In the genomic region with DNA sequence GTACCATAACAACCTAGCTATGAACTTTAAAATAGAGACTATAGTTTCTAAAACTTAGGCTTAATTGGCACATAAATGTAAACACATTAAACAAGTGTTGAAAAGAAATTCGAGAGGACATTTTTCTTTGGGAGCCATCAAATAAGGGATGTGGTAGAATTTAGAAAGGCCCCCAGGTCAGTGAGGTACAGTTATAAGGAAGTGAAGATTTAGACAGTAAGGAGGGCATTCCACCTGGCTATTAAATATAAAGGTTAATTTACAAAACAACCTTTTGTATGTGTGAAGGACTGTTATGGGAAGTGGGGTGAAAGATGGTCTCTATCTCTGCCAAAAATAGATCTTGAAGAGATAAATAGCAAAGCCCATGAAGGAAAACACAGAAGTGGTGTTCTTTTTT, we compare ENCODE assay signal across 2 cellular contexts.
TF ChIP-seq lines count a peak whose summit lies in the region.

No MANE protein-coding gene starts in this region.

TF ChIP-seq in K562, 482 proteins besides CTCF, POLR2A, EP300 and RAD21 (continues in another document):
- no peak for TF ChIP-seq SMARCE1 (IDR thresholded peaks at IDR 0.05)
- TF ChIP-seq ZNF121 (CRISPR knock-in tag; conservative IDR thresholded peaks at IDR 0.05) = no peak
- no peak for TF ChIP-seq BCL6 (CRISPR knock-in tag; IDR thresholded peaks at IDR 0.05)
- TF ChIP-seq, protein P1, sequence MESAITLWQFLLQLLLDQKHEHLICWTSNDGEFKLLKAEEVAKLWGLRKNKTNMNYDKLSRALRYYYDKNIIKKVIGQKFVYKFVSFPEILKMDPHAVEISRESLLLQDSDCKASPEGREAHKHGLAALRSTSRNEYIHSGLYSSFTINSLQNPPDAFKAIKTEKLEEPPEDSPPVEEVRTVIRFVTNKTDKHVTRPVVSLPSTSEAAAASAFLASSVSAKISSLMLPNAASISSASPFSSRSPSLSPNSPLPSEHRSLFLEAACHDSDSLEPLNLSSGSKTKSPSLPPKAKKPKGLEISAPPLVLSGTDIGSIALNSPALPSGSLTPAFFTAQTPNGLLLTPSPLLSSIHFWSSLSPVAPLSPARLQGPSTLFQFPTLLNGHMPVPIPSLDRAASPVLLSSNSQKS (CRISPR knock-in tag; IDR thresholded peaks at IDR 0.05) = no peak
- no peak for TF ChIP-seq ZNF583 (CRISPR knock-in tag; IDR thresholded peaks at IDR 0.05)
- TF ChIP-seq UBTF (IDR thresholded peaks at IDR 0.05; ENCODE audit: borderline replicate concordance in 1 of 2, low read depth in 2 of 2, low read length in 2 of 2) = no peak
- TF ChIP-seq, protein P2, sequence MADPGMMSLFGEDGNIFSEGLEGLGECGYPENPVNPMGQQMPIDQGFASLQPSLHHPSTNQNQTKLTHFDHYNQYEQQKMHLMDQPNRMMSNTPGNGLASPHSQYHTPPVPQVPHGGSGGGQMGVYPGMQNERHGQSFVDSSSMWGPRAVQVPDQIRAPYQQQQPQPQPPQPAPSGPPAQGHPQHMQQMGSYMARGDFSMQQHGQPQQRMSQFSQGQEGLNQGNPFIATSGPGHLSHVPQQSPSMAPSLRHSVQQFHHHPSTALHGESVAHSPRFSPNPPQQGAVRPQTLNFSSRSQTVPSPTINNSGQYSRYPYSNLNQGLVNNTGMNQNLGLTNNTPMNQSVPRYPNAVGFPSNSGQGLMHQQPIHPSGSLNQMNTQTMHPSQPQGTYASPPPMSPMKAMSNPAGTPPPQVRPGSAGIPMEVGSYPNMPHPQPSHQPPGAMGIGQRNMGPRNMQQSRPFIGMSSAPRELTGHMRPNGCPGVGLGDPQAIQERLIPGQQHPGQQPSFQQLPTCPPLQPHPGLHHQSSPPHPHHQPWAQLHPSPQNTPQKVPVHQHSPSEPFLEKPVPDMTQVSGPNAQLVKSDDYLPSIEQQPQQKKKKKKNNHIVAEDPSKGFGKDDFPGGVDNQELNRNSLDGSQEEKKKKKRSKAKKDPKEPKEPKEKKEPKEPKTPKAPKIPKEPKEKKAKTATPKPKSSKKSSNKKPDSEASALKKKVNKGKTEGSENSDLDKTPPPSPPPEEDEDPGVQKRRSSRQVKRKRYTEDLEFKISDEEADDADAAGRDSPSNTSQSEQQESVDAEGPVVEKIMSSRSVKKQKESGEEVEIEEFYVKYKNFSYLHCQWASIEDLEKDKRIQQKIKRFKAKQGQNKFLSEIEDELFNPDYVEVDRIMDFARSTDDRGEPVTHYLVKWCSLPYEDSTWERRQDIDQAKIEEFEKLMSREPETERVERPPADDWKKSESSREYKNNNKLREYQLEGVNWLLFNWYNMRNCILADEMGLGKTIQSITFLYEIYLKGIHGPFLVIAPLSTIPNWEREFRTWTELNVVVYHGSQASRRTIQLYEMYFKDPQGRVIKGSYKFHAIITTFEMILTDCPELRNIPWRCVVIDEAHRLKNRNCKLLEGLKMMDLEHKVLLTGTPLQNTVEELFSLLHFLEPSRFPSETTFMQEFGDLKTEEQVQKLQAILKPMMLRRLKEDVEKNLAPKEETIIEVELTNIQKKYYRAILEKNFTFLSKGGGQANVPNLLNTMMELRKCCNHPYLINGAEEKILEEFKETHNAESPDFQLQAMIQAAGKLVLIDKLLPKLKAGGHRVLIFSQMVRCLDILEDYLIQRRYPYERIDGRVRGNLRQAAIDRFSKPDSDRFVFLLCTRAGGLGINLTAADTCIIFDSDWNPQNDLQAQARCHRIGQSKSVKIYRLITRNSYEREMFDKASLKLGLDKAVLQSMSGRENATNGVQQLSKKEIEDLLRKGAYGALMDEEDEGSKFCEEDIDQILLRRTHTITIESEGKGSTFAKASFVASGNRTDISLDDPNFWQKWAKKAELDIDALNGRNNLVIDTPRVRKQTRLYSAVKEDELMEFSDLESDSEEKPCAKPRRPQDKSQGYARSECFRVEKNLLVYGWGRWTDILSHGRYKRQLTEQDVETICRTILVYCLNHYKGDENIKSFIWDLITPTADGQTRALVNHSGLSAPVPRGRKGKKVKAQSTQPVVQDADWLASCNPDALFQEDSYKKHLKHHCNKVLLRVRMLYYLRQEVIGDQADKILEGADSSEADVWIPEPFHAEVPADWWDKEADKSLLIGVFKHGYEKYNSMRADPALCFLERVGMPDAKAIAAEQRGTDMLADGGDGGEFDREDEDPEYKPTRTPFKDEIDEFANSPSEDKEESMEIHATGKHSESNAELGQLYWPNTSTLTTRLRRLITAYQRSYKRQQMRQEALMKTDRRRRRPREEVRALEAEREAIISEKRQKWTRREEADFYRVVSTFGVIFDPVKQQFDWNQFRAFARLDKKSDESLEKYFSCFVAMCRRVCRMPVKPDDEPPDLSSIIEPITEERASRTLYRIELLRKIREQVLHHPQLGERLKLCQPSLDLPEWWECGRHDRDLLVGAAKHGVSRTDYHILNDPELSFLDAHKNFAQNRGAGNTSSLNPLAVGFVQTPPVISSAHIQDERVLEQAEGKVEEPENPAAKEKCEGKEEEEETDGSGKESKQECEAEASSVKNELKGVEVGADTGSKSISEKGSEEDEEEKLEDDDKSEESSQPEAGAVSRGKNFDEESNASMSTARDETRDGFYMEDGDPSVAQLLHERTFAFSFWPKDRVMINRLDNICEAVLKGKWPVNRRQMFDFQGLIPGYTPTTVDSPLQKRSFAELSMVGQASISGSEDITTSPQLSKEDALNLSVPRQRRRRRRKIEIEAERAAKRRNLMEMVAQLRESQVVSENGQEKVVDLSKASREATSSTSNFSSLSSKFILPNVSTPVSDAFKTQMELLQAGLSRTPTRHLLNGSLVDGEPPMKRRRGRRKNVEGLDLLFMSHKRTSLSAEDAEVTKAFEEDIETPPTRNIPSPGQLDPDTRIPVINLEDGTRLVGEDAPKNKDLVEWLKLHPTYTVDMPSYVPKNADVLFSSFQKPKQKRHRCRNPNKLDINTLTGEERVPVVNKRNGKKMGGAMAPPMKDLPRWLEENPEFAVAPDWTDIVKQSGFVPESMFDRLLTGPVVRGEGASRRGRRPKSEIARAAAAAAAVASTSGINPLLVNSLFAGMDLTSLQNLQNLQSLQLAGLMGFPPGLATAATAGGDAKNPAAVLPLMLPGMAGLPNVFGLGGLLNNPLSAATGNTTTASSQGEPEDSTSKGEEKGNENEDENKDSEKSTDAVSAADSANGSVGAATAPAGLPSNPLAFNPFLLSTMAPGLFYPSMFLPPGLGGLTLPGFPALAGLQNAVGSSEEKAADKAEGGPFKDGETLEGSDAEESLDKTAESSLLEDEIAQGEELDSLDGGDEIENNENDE (IDR thresholded peaks at IDR 0.05; ENCODE audit: low read depth, low read length) = no peak
- TF ChIP-seq RBFOX2 (IDR thresholded peaks at IDR 0.05; ENCODE audit: low read depth, low read length) = no peak

TF ChIP-seq in SK-N-SH, 30 proteins besides CTCF, POLR2A, EP300 and RAD21:
- no peak for TF ChIP-seq TCF12 (IDR thresholded peaks at IDR 0.05)
- TF ChIP-seq SMC3 (IDR thresholded peaks at IDR 0.05; ENCODE audit: low read depth, low read length) = no peak
- TF ChIP-seq, protein P3, sequence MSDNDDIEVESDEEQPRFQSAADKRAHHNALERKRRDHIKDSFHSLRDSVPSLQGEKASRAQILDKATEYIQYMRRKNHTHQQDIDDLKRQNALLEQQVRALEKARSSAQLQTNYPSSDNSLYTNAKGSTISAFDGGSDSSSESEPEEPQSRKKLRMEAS (IDR thresholded peaks at IDR 0.05; ENCODE audit: low read depth) = no peak
- TF ChIP-seq TAF1 (IDR thresholded peaks at IDR 0.05; ENCODE audit: borderline replicate concordance, low read depth, low read length) = no peak
- no peak for TF ChIP-seq RFX5 (IDR thresholded peaks at IDR 0.05; ENCODE audit: low read length)
- no peak for TF ChIP-seq GABPA (IDR thresholded peaks at IDR 0.05; ENCODE audit: low read depth)
- no peak for TF ChIP-seq NRF1 (IDR thresholded peaks at IDR 0.05; ENCODE audit: low read depth, low read length)
- no peak for TF ChIP-seq RXRA (IDR thresholded peaks at IDR 0.05; ENCODE audit: borderline replicate concordance, low read depth)
- TF ChIP-seq, protein P4, sequence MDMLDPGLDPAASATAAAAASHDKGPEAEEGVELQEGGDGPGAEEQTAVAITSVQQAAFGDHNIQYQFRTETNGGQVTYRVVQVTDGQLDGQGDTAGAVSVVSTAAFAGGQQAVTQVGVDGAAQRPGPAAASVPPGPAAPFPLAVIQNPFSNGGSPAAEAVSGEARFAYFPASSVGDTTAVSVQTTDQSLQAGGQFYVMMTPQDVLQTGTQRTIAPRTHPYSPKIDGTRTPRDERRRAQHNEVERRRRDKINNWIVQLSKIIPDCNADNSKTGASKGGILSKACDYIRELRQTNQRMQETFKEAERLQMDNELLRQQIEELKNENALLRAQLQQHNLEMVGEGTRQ (IDR thresholded peaks at IDR 0.05; ENCODE audit: borderline replicate concordance, low read depth, low read length) = no peak
- no peak for TF ChIP-seq GATA2 (CRISPR knock-in tag; IDR thresholded peaks at IDR 0.05)
- TF ChIP-seq POLR2AphosphoS5 (IDR thresholded peaks at IDR 0.05; ENCODE audit: low read depth, low read length) = no peak
